Comparison of ENCODE assay signal across 21 cellular contexts in the genomic region with DNA sequence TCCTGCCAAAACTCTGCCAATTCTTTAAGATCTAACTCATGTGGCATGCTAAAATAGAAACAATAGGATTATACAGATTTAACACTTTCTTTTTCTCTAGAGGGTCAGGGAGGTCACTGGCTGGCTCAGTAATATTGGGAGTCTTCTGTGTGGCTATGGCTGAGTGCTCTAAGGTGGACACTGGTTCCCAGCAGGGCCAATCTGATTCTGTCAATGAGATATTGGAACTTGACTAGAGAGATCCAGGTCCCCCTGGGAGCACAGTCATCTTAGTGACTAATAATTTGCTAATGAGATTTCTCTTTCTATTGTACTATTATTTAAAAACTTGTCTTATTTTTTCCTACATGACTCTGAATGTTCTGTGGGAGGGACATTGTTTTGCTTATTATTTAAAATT.
DNase-seq lines count a peak whose midpoint lies in the region; ATAC-seq and TF ChIP-seq lines count a peak whose summit lies in the region.
"Had no signal": no experiment of that assay in that cellular context is flagged by ENCODE, and none has a peak within 500 bp of the region (broad histone marks: within the 10 kb centered on the region; RNA-seq: fewer than 3 reads in every experiment).

No MANE protein-coding gene starts in this region.

- H3F3A ChIP-seq in GM23338 (replicated peaks; ENCODE audit: low read depth): no peaks in the 10 kb centered on the region

- H4K8ac ChIP-seq in neuronal stem cell (ENCODE audit: low read depth, low read length): no peak overlapping the region

- no peak overlapping the region for H3K27ac ChIP-seq in GM23338 (ENCODE audit: low read depth)
- H3K27ac ChIP-seq in foreskin keratinocyte: no peak overlapping the region
- H3K27ac ChIP-seq in neuronal stem cell (replicated peaks; ENCODE audit: low read length): no peak overlapping the region
- H3K27ac ChIP-seq in prostate gland: no peak overlapping the region
- H3K27ac ChIP-seq: A549; BLaER1 treated with 17β-estradiol and CSF1 and Interleukin-3, amounts not matched to agents 10 nM and 100 nM had no signal

- no peak overlapping the region for H2BK12ac ChIP-seq in neuronal stem cell (ENCODE audit: low read length)

- H3K79me2 ChIP-seq in GM23338 (replicated peaks; ENCODE audit: insufficient read depth): no peaks in the 10 kb centered on the region

- H3K4me1 Mint-ChIP-seq in GM23338: peaks cover 22% of the 10 kb centered on the region
- H3K4me1 Mint-ChIP-seq: CD14-positive monocyte; CD8-positive, alpha-beta memory T cell had no signal

- no peak overlapping the region for H3K4me3 Mint-ChIP-seq in GM23338
- H3K4me3 Mint-ChIP-seq: CD14-positive monocyte; CD4-positive, alpha-beta T cell; CD8-positive, alpha-beta memory T cell; HFFc6 had no signal

- no peak overlapping the region for H2BK120ac ChIP-seq in neuronal stem cell (ENCODE audit: low read depth, low read length)

- H4K20me1 ChIP-seq in GM23338 (replicated peaks; ENCODE audit: insufficient read depth): no peaks in the 10 kb centered on the region
- H4K20me1 ChIP-seq: BLaER1 treated with 17β-estradiol and CSF1 and Interleukin-3, amounts not matched to agents 10 nM and 100 nM had no signal

- no peak for TF ChIP-seq POLR2A in prostate gland (IDR thresholded peaks at IDR 0.05)

- H2BK5ac ChIP-seq in neuronal stem cell (ENCODE audit: low read length): no peak overlapping the region

- H3K9me2 ChIP-seq in GM23338 (ENCODE audit: insufficient read depth): no peaks in the 10 kb centered on the region; the same call in 1 of the 2 replicates

- H3K23ac ChIP-seq in neuronal stem cell (ENCODE audit: low read depth, low read length, poor library complexity): no peak overlapping the region

- intact Hi-C loops in prostate gland (cut with DNase I): no loop called here

- no peak overlapping the region for H3K14ac ChIP-seq in neuronal stem cell (ENCODE audit: low read length)

- no peaks in the 10 kb centered on the region for H3K79me1 ChIP-seq in neuronal stem cell (ENCODE audit: low read depth, low read length)

- no peak overlapping the region for H3K18ac ChIP-seq in neuronal stem cell (ENCODE audit: low read length)

- H3K36me3 Mint-ChIP-seq in GM23338 (ENCODE audit: low read depth): peaks cover 10% of the 10 kb centered on the region
- H3K36me3 Mint-ChIP-seq: CD14-positive monocyte; CD8-positive, alpha-beta memory T cell had no signal

- no peaks in the 10 kb centered on the region for H3K36me3 ChIP-seq in GM23338 (ENCODE audit: insufficient read depth)
- H3K36me3 ChIP-seq in neuronal stem cell (replicated peaks in 1 of 2; ENCODE audit: control insufficient read depth in 2 of 2, insufficient read depth in 2 of 2, low read length in 2 of 2): no peaks in the 10 kb centered on the region
- H3K36me3 ChIP-seq in prostate gland: no peaks in the 10 kb centered on the region
- H3K36me3 ChIP-seq: BE2C; BLaER1 treated with 17β-estradiol and CSF1 and Interleukin-3, amounts not matched to agents 10 nM and 100 nM; HAP-1 had no signal

- H3K9me3 ChIP-seq in neuronal stem cell (replicated peaks in 1 of 2; ENCODE audit: control insufficient read depth in 2 of 2, insufficient read depth in 1 of 2, low read depth in 1 of 2, low read length in 2 of 2) (no peaks in the 10 kb centered on the region), prostate gland (no peaks in the 10 kb centered on the region)
- H3K9me3 ChIP-seq: A549; BE2C; BLaER1 treated with 17β-estradiol and CSF1 and Interleukin-3, amounts not matched to agents 10 nM and 100 nM; HAP-1 had no signal

- H2BK15ac ChIP-seq in neuronal stem cell (ENCODE audit: low read length): no peak overlapping the region

- DNase-seq in GM23338 (ENCODE audit: low spot score) (no peak), foreskin keratinocyte (no peak), neuronal stem cell (ENCODE audit: low spot score) (peak; percentile 33), MV-4-11 (lab: John Stamatoyannopoulos, UW) (no peak), prostate gland (ENCODE audit: low spot score) (no peak)
- DNase-seq: 8988T; ACHN; AML-193; BE2C; CD4-positive, alpha-beta T cell; CD8-positive, alpha-beta memory T cell; DMS 273 treated with DMSO at 0.1 percent for 48 hours; DMS79; GOT3; HFFc6 had no signal

- H3K4me2 ChIP-seq in GM23338 (no peak overlapping the region), neuronal stem cell (ENCODE audit: insufficient read depth, low read length, poor library complexity, severe bottlenecking) (no peak overlapping the region)
- H3K4me2 ChIP-seq: A549; BLaER1 treated with 17β-estradiol and CSF1 and Interleukin-3, amounts not matched to agents 10 nM and 100 nM had no signal

- H3K27me3 ChIP-seq in GM23338 (ENCODE audit: insufficient read depth) (no peaks in the 10 kb centered on the region), foreskin keratinocyte (no peaks in the 10 kb centered on the region), neuronal stem cell (ENCODE audit: control insufficient read depth in 3 of 3, insufficient read depth in 3 of 3, low read depth in 1 of 3, low read length in 3 of 3) (no peaks in the 10 kb centered on the region), prostate gland (replicated peaks; ENCODE audit: insufficient read depth) (no peaks in the 10 kb centered on the region)
- H3K27me3 ChIP-seq: BE2C; BLaER1 treated with 17β-estradiol and CSF1 and Interleukin-3, amounts not matched to agents 10 nM and 100 nM had no signal

- H3K4me3 ChIP-seq in GM23338: no peak overlapping the region
- H3K4me3 ChIP-seq in neuronal stem cell (ENCODE audit: low read length in 2 of 2): no peak overlapping the region
- no peak overlapping the region for H3K4me3 ChIP-seq in prostate gland
- H3K4me3 ChIP-seq: A549; BLaER1 treated with 17β-estradiol and CSF1 and Interleukin-3, amounts not matched to agents 10 nM and 100 nM; HAP-1 had no signal

- H3K27ac Mint-ChIP-seq in GM23338: no peak overlapping the region; the same call in 1 of the 2 replicates
- H3K27ac Mint-ChIP-seq: CD14-positive monocyte; CD4-positive, alpha-beta T cell; CD8-positive, alpha-beta memory T cell; HFFc6 had no signal

- TF ChIP-seq CTCF in GM23338 (conservative IDR thresholded peaks at IDR 0.05; ENCODE audit: low read depth in 2 of 2) (no peak), foreskin keratinocyte (conservative IDR thresholded peaks at IDR 0.05) (no peak), prostate gland (IDR thresholded peaks at IDR 0.05) (no peak)

- H3K9me3 Mint-ChIP-seq in GM23338: peaks cover 13% of the 10 kb centered on the region; the same call in 2 of the 3 replicates

- peaks cover 7% of the 10 kb centered on the region for H3K27me3 Mint-ChIP-seq in GM23338 (ENCODE audit: insufficient read depth, low read depth, poor library complexity)
- H3K27me3 Mint-ChIP-seq: CD4-positive, alpha-beta T cell; CD8-positive, alpha-beta memory T cell had no signal

- H3K4ac ChIP-seq in neuronal stem cell (ENCODE audit: low read length): no peak overlapping the region

- no peak overlapping the region for H3K9ac ChIP-seq in neuronal stem cell (ENCODE audit: low read depth, low read length, poor library complexity)
- H3K9ac ChIP-seq: BLaER1 treated with 17β-estradiol and CSF1 and Interleukin-3, amounts not matched to agents 10 nM and 100 nM had no signal

- H2AK5ac ChIP-seq in neuronal stem cell (ENCODE audit: low read depth, low read length): no peak overlapping the region

- no peak overlapping the region for H4K91ac ChIP-seq in neuronal stem cell (ENCODE audit: low read depth, low read length, poor library complexity)

- H2AFZ ChIP-seq in GM23338: 0 out of 2 replicates have a peak overlapping the region, but pooled peaks have one; percentile 38
- H2AFZ ChIP-seq in neuronal stem cell (ENCODE audit: low read length): no peak overlapping the region

- ATAC-seq in GM23338: no peak
- ATAC-seq in foreskin keratinocyte: peak; percentile 57
- ATAC-seq in GM21825 (IDR thresholded peaks at IDR 0.05; ENCODE audit: unreplicated experiment): no peak
- no peak for ATAC-seq in HG03439 (IDR thresholded peaks at IDR 0.05; ENCODE audit: unreplicated experiment)
- ATAC-seq: A549 had no signal

- H3K4me1 ChIP-seq in GM23338 (ENCODE audit: insufficient read depth) (no peaks in the 10 kb centered on the region), foreskin keratinocyte (no peaks in the 10 kb centered on the region), neuronal stem cell (ENCODE audit: control insufficient read depth in 2 of 2, insufficient read depth in 1 of 2, low read depth in 1 of 2, low read length in 2 of 2) (peaks cover 0 to 4% of the 10 kb centered on the region in 2 donors), prostate gland (replicated peaks) (no peaks in the 10 kb centered on the region)
- H3K4me1 ChIP-seq: A549, BE2C had no signal

TF ChIP-seq in GM23338, 12 proteins besides CTCF, POLR2A, EP300 and RAD21 (continues in another document):
- TF ChIP-seq CREB1 (CRISPR knock-in tag; IDR thresholded peaks at IDR 0.05; ENCODE audit: low read depth) (no peak), EZH2phosphoT487 (IDR thresholded peaks at IDR 0.05; ENCODE audit: unreplicated experiment) (no peak), EZH2 (IDR thresholded peaks at IDR 0.05; ENCODE audit: low read depth, unreplicated experiment) (no peak), ZNF114 (CRISPR knock-in tag; IDR thresholded peaks at IDR 0.05) (no peak), STAT1 (IDR thresholded peaks at IDR 0.05; ENCODE audit: unreplicated experiment) (no peak), POLR2AphosphoS5 (IDR thresholded peaks at IDR 0.05; ENCODE audit: low read depth) (no peak)
- TF ChIP-seq, protein P1, sequence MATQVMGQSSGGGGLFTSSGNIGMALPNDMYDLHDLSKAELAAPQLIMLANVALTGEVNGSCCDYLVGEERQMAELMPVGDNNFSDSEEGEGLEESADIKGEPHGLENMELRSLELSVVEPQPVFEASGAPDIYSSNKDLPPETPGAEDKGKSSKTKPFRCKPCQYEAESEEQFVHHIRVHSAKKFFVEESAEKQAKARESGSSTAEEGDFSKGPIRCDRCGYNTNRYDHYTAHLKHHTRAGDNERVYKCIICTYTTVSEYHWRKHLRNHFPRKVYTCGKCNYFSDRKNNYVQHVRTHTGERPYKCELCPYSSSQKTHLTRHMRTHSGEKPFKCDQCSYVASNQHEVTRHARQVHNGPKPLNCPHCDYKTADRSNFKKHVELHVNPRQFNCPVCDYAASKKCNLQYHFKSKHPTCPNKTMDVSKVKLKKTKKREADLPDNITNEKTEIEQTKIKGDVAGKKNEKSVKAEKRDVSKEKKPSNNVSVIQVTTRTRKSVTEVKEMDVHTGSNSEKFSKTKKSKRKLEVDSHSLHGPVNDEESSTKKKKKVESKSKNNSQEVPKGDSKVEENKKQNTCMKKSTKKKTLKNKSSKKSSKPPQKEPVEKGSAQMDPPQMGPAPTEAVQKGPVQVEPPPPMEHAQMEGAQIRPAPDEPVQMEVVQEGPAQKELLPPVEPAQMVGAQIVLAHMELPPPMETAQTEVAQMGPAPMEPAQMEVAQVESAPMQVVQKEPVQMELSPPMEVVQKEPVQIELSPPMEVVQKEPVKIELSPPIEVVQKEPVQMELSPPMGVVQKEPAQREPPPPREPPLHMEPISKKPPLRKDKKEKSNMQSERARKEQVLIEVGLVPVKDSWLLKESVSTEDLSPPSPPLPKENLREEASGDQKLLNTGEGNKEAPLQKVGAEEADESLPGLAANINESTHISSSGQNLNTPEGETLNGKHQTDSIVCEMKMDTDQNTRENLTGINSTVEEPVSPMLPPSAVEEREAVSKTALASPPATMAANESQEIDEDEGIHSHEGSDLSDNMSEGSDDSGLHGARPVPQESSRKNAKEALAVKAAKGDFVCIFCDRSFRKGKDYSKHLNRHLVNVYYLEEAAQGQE (IDR thresholded peaks at IDR 0.05; ENCODE audit: unreplicated experiment): no peak
